Comparison of ENCODE assay signal across 1 cellular context in the genomic region with DNA sequence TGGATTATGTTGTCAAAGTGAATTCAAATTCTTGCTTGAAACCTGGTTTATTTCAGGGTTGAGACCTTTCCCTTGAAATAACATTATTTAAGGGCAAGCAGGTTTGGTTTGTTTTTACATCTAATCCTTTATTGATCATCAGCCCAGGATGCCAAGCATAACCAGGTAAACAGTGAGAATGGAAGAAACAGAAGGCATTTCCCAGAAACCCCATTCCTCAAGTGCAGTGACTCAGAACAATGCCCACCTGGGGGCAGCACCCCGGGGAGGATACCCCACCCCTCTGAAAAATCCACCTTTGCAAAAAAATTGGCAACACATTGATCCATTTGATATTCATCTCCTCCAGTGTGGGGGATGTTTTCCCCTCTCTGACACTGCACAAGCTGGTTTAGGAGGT.
TF ChIP-seq lines count a peak whose summit lies in the region.

No MANE protein-coding gene starts in this region.

TF ChIP-seq in K562, 482 proteins besides CTCF, POLR2A, EP300 and RAD21:
- TF ChIP-seq, protein P1, sequence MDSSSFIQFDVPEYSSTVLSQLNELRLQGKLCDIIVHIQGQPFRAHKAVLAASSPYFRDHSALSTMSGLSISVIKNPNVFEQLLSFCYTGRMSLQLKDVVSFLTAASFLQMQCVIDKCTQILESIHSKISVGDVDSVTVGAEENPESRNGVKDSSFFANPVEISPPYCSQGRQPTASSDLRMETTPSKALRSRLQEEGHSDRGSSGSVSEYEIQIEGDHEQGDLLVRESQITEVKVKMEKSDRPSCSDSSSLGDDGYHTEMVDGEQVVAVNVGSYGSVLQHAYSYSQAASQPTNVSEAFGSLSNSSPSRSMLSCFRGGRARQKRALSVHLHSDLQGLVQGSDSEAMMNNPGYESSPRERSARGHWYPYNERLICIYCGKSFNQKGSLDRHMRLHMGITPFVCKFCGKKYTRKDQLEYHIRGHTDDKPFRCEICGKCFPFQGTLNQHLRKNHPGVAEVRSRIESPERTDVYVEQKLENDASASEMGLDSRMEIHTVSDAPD (CRISPR knock-in tag; IDR thresholded peaks at IDR 0.05): no peak
- TF ChIP-seq ZNF134 (CRISPR knock-in tag; conservative IDR thresholded peaks at IDR 0.05): no peak
- TF ChIP-seq PTBP1 (IDR thresholded peaks at IDR 0.05; ENCODE audit: low read depth, low read length): no peak
- TF ChIP-seq YY1 (IDR thresholded peaks at IDR 0.05; ENCODE audit: borderline replicate concordance in 1 of 3, control insufficient read depth in 1 of 3, extremely low read depth in 1 of 3, insufficient read depth in 3 of 3, insufficient read length in 1 of 3, insufficient replicate concordance in 2 of 3, low read depth in 1 of 3, low read length in 2 of 3): no peak
